In the genomic region with DNA sequence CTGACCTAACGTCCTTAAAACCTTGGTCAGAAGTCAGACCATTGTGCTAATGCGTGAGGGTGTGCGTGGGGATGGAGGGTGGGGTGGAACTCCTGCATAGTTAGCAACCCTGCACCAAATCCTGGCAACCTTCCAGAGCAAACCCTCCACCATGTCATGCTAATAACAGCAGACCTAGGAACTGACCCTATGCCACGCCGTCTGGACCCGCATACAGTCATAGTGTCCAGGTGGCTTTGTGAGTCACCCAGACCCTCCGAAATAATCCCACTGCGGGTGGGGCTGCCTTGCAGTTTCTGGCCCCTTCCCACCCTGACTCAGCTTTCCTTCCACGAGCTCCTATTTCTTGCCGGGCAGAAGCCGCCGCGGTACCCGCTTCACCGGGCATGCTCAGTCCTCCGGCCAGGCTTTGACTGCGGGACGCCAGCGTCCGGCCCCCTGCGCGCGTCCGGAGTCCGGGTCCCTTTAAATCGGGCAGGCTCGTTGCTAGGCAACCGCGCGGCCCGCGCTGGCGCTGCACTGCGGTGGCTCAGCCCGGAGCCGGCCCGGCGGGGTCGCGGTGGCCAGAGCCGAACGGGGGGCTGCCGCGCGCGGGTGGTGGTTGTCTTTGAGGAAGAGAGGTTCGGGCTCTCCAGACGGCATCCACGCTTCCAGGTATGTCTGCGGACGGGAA, we compare ENCODE assay signal across 8 cellular contexts. TPM values are rescaled to one million over a fixed set of nuclear protein-coding genes. Genes with fewer than 3 reads are reported as not detected.
A peak's percentile ranks its signal among the peaks of the same experiment; 100 is the strongest.
DNase-seq lines count a peak whose midpoint lies in the region; ATAC-seq and TF ChIP-seq lines count a peak whose summit lies in the region.

Gene CCDC160 (plus strand): TSS at position 493 of the 673 bp plus-strand sequence. CDS start 7,619 bp downstream, outside the sequence.

- ATAC-seq in HG02798 (IDR thresholded peaks at IDR 0.05; ENCODE audit: poor library complexity, unreplicated experiment) = peak; percentile 50
- ATAC-seq in HG03097 (IDR thresholded peaks at IDR 0.05; ENCODE audit: low FRiP score, unreplicated experiment) = no peak
- no peak for ATAC-seq in HG03039 (IDR thresholded peaks at IDR 0.05; ENCODE audit: unreplicated experiment)

- in situ Hi-C loops in G401 (cut with HindIII; ENCODE audit: low sequenced_read_pairs) = no loop called here

- peaks cover 8% of the 10 kb centered on the region for H3K4me1 ChIP-seq in left ventricle myocardium inferior

- H3K27ac Mint-ChIP-seq in activated naive CD4-positive, alpha-beta T cell treated with anti-CD3 and anti-CD28 coated beads, Interleukin-2, amount 50 U/mL, for 24 hours = no peak within 1 kb of the TSS
- H3K27ac Mint-ChIP-seq in progenitor cell of endocrine pancreas = peak within 1 kb of the TSS; percentile 62

- no peaks in the 10 kb centered on the region for H3K27me3 ChIP-seq in left ventricle myocardium inferior (ENCODE audit: low read depth)

- H3K27ac ChIP-seq in left ventricle myocardium inferior (replicated peaks) = no peak within 1 kb of the TSS

- no peaks in the 10 kb centered on the region for H3K36me3 ChIP-seq in left ventricle myocardium inferior

- H3K9me3 Mint-ChIP-seq in activated naive CD4-positive, alpha-beta T cell treated with anti-CD3 and anti-CD28 coated beads, Interleukin-2, amount 50 U/mL, for 24 hours = no peaks in the 10 kb centered on the region
- peaks cover 11% of the 10 kb centered on the region for H3K9me3 Mint-ChIP-seq in progenitor cell of endocrine pancreas (ENCODE audit: low read depth)

- TF ChIP-seq CTCF in left ventricle myocardium inferior (IDR thresholded peaks at IDR 0.05; ENCODE audit: borderline replicate concordance) (no peak), progenitor cell of endocrine pancreas (IDR thresholded peaks at IDR 0.05; ENCODE audit: unreplicated experiment) (no peak)

- no peaks in the 10 kb centered on the region for H3K4me1 Mint-ChIP-seq in activated naive CD4-positive, alpha-beta T cell treated with anti-CD3 and anti-CD28 coated beads, Interleukin-2, amount 50 U/mL, for 24 hours
- peaks cover 8% of the 10 kb centered on the region for H3K4me1 Mint-ChIP-seq in progenitor cell of endocrine pancreas (ENCODE audit: low read depth)

- H3K4me3 ChIP-seq in left ventricle myocardium inferior = peak within 1 kb of the TSS; percentile 67

- peak; percentile 22 for DNase-seq in G401 (ENCODE audit: low spot score)
- DNase-seq in left ventricle myocardium inferior = peak; percentile 47
- peak; percentile 64 for DNase-seq in progenitor cell of endocrine pancreas (ENCODE audit: low spot score, unreplicated experiment)
- DNase-seq in SIG-M5 (lab: John Stamatoyannopoulos, UW) = no peak

- H3K4me3 Mint-ChIP-seq in activated naive CD4-positive, alpha-beta T cell treated with anti-CD3 and anti-CD28 coated beads, Interleukin-2, amount 50 U/mL, for 24 hours = peak within 1 kb of the TSS; percentile 42
- peak within 1 kb of the TSS; percentile 77 for H3K4me3 Mint-ChIP-seq in progenitor cell of endocrine pancreas (ENCODE audit: low read depth)

- H3K9me3 ChIP-seq in left ventricle myocardium inferior (replicated peaks) = no peaks in the 10 kb centered on the region

- H3K27me3 Mint-ChIP-seq in activated naive CD4-positive, alpha-beta T cell treated with anti-CD3 and anti-CD28 coated beads, Interleukin-2, amount 50 U/mL, for 24 hours = peaks cover 5% of the 10 kb centered on the region
- H3K27me3 Mint-ChIP-seq in progenitor cell of endocrine pancreas = no peaks in the 10 kb centered on the region

- no peaks in the 10 kb centered on the region for H3K36me3 Mint-ChIP-seq in activated naive CD4-positive, alpha-beta T cell treated with anti-CD3 and anti-CD28 coated beads, Interleukin-2, amount 50 U/mL, for 24 hours
- H3K36me3 Mint-ChIP-seq in progenitor cell of endocrine pancreas (ENCODE audit: insufficient read depth) = peaks cover 2% of the 10 kb centered on the region

- intact Hi-C loops in left ventricle myocardium inferior (cut with micrococcal nuclease) = no loop called here

RNA-seq across cellular contexts. Expression of gene CCDC160, which starts in this region (rescaled TPM):
- 14.5 and 19.8 TPM in 2 replicates for total RNA-seq in G401 (2014; rRNA removed; shearing (Covaris generic))
- not detected for total RNA-seq in left ventricle myocardium inferior
- 2.1 and 2.7 TPM in 2 replicates for total RNA-seq in progenitor cell of endocrine pancreas

Comparison
In these comparisons a context has a peak if more than half of its experiments do, and no peak if none do; other contexts are left out.
1. Peak in DNase-seq and H3K4me3 ChIP-seq in left ventricle myocardium inferior; RNA of the gene not detected or under 1 TPM.